In the genomic region with DNA sequence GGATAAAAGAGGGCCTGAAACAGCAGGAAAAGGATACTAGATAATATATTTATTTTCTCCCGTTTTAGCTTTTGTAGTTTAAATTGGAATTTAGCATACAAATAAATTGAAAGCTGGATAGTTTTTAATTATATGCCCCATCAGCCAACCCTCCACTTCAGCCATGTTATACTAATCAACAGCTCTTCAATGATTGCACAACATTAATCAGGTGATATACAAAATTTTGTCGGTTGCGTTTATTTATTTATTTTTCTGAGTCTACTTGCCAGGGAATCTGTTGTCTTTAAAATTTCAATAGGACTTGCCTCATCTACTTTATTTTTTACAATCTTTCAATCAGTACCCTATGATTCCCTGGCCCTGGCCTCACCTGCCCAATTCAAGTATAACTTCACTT, we compare ENCODE assay signal across 2 cellular contexts.
TF ChIP-seq lines count a peak whose summit lies in the region.

No MANE protein-coding gene starts in this region.

TF ChIP-seq in GM23338, 12 proteins besides CTCF, POLR2A, EP300 and RAD21 (continues in another document):
- no peak for TF ChIP-seq ZNF114 (CRISPR knock-in tag; IDR thresholded peaks at IDR 0.05)
- no peak for TF ChIP-seq JUNB (IDR thresholded peaks at IDR 0.05; ENCODE audit: unreplicated experiment)
- no peak for TF ChIP-seq CREB1 (CRISPR knock-in tag; IDR thresholded peaks at IDR 0.05; ENCODE audit: low read depth)
- TF ChIP-seq EZH2 (IDR thresholded peaks at IDR 0.05; ENCODE audit: low read depth, unreplicated experiment), result no peak
- TF ChIP-seq, protein P1, sequence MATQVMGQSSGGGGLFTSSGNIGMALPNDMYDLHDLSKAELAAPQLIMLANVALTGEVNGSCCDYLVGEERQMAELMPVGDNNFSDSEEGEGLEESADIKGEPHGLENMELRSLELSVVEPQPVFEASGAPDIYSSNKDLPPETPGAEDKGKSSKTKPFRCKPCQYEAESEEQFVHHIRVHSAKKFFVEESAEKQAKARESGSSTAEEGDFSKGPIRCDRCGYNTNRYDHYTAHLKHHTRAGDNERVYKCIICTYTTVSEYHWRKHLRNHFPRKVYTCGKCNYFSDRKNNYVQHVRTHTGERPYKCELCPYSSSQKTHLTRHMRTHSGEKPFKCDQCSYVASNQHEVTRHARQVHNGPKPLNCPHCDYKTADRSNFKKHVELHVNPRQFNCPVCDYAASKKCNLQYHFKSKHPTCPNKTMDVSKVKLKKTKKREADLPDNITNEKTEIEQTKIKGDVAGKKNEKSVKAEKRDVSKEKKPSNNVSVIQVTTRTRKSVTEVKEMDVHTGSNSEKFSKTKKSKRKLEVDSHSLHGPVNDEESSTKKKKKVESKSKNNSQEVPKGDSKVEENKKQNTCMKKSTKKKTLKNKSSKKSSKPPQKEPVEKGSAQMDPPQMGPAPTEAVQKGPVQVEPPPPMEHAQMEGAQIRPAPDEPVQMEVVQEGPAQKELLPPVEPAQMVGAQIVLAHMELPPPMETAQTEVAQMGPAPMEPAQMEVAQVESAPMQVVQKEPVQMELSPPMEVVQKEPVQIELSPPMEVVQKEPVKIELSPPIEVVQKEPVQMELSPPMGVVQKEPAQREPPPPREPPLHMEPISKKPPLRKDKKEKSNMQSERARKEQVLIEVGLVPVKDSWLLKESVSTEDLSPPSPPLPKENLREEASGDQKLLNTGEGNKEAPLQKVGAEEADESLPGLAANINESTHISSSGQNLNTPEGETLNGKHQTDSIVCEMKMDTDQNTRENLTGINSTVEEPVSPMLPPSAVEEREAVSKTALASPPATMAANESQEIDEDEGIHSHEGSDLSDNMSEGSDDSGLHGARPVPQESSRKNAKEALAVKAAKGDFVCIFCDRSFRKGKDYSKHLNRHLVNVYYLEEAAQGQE (IDR thresholded peaks at IDR 0.05; ENCODE audit: unreplicated experiment), result no peak
- TF ChIP-seq ZNF331 (CRISPR knock-in tag; IDR thresholded peaks at IDR 0.05; ENCODE audit: low read depth), result no peak
- no peak for TF ChIP-seq STAT1 (IDR thresholded peaks at IDR 0.05; ENCODE audit: unreplicated experiment)
- TF ChIP-seq, protein P2, sequence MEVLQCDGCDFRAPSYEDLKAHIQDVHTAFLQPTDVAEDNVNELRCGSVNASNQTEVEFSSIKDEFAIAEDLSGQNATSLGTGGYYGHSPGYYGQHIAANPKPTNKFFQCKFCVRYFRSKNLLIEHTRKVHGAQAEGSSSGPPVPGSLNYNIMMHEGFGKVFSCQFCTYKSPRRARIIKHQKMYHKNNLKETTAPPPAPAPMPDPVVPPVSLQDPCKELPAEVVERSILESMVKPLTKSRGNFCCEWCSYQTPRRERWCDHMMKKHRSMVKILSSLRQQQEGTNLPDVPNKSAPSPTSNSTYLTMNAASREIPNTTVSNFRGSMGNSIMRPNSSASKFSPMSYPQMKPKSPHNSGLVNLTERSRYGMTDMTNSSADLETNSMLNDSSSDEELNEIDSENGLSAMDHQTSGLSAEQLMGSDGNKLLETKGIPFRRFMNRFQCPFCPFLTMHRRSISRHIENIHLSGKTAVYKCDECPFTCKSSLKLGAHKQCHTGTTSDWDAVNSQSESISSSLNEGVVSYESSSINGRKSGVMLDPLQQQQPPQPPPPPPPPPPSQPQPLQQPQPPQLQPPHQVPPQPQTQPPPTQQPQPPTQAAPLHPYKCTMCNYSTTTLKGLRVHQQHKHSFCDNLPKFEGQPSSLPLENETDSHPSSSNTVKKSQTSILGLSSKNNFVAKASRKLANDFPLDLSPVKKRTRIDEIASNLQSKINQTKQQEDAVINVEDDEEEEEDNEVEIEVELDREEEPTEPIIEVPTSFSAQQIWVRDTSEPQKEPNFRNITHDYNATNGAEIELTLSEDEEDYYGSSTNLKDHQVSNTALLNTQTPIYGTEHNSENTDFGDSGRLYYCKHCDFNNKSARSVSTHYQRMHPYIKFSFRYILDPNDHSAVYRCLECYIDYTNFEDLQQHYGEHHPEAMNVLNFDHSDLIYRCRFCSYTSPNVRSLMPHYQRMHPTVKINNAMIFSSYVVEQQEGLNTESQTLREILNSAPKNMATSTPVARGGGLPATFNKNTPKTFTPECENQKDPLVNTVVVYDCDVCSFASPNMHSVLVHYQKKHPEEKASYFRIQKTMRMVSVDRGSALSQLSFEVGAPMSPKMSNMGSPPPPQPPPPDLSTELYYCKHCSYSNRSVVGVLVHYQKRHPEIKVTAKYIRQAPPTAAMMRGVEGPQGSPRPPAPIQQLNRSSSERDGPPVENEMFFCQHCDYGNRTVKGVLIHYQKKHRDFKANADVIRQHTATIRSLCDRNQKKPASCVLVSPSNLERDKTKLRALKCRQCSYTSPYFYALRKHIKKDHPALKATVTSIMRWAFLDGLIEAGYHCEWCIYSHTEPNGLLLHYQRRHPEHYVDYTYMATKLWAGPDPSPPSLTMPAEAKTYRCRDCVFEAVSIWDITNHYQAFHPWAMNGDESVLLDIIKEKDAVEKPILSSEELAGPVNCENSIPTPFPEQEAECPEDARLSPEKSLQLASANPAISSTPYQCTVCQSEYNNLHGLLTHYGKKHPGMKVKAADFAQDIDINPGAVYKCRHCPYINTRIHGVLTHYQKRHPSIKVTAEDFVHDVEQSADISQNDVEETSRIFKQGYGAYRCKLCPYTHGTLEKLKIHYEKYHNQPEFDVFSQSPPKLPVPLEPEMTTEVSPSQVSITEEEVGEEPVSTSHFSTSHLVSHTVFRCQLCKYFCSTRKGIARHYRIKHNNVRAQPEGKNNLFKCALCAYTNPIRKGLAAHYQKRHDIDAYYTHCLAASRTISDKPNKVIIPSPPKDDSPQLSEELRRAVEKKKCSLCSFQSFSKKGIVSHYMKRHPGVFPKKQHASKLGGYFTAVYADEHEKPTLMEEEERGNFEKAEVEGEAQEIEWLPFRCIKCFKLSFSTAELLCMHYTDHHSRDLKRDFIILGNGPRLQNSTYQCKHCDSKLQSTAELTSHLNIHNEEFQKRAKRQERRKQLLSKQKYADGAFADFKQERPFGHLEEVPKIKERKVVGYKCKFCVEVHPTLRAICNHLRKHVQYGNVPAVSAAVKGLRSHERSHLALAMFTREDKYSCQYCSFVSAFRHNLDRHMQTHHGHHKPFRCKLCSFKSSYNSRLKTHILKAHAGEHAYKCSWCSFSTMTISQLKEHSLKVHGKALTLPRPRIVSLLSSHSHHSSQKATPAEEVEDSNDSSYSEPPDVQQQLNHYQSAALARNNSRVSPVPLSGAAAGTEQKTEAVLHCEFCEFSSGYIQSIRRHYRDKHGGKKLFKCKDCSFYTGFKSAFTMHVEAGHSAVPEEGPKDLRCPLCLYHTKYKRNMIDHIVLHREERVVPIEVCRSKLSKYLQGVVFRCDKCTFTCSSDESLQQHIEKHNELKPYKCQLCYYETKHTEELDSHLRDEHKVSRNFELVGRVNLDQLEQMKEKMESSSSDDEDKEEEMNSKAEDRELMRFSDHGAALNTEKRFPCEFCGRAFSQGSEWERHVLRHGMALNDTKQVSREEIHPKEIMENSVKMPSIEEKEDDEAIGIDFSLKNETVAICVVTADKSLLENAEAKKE (CRISPR knock-in tag; IDR thresholded peaks at IDR 0.05), result no peak
- TF ChIP-seq POLR2AphosphoS5 (IDR thresholded peaks at IDR 0.05; ENCODE audit: low read depth), result no peak
- no peak for TF ChIP-seq EZH2phosphoT487 (IDR thresholded peaks at IDR 0.05; ENCODE audit: unreplicated experiment)

TF ChIP-seq in IMR-90, 13 proteins besides CTCF, POLR2A, EP300 and RAD21:
- TF ChIP-seq RFX5 (IDR thresholded peaks at IDR 0.05; ENCODE audit: low read depth, low read length) (no peak), MAZ (IDR thresholded peaks at IDR 0.05; ENCODE audit: borderline replicate concordance, low read depth, low read length) (no peak), MAFK (IDR thresholded peaks at IDR 0.05; ENCODE audit: low read depth, low read length) (no peak), SMC3 (IDR thresholded peaks at IDR 0.05; ENCODE audit: low read depth, low read length) (no peak), MXI1 (IDR thresholded peaks at IDR 0.05; ENCODE audit: borderline replicate concordance, low read depth, low read length) (no peak), CHD1 (IDR thresholded peaks at IDR 0.05; ENCODE audit: low read depth, low read length) (no peak), CEBPB (IDR thresholded peaks at IDR 0.05; ENCODE audit: low read depth, low read length) (peak; percentile 50; the same call in 1 of the 2 replicates), FOS (IDR thresholded peaks at IDR 0.05; ENCODE audit: low read depth, low read length) (no peak)
TF ChIP-seq in IMR-90: peak in this region for 1.
